9 cellular contexts compared by ENCODE assay signal in genomic region chr5:151825445-151825844, GRCh38. TPM values are rescaled to one million over a fixed set of nuclear protein-coding genes. Genes with fewer than 3 reads are reported as not detected.
DNase-seq lines count a peak whose midpoint lies in the region; ATAC-seq, FAIRE-seq and TF ChIP-seq lines count a peak whose summit lies in the region.
"Had no signal": no experiment of that assay in that cellular context is flagged by ENCODE, and none has a peak within 500 bp of the region (broad histone marks: within the 10 kb centered on the region; RNA-seq: fewer than 3 reads in every experiment).

No MANE protein-coding gene starts in this region.

- peak; percentile 49 for DNase-seq in NCI-H1092 treated with DMSO at 0.1 percent for 48 hours (lab: John Stamatoyannopoulos, UW)
- DNase-seq in NCI-H1092 (lab: John Stamatoyannopoulos, UW), result no peak
- peak; percentile 40 to 59 for DNase-seq in Kasumi-1 (lab: John Stamatoyannopoulos, UW)
- DNase-seq in RCC 7860 (ENCODE audit: low spot score), result peak; percentile 49
- peak; percentile 62 for DNase-seq in cerebellum (ENCODE audit: low spot score)
- no peak for DNase-seq in kidney epithelial cell (ENCODE audit: low read depth)
- peak; percentile 63 for DNase-seq in stomach

- intact Hi-C loops in stomach (cut with DNase I; ENCODE audit: low total_unique reads), result loop anchor here (5.0 to 10.0 kb wide), 3 partner anchors 317 to 677 kb away; no protein-coding TSS in a partner anchor

- FAIRE-seq in RCC 7860 (lab: Jason Lieb, UNC), result no peak

- H3K36me3 ChIP-seq in kidney epithelial cell (ENCODE audit: control insufficient read depth, insufficient read depth, low read length), result no peaks in the 10 kb centered on the region
- H3K36me3 ChIP-seq in stomach, result no peaks in the 10 kb centered on the region

- H3K9me3 ChIP-seq in stomach, result no peaks in the 10 kb centered on the region

- 4 to 33% (median 20%) methylated on average over 1 of the region's 1 CpG for WGBS in stomach, 5 donors

- TF ChIP-seq EP300 in stomach (IDR thresholded peaks at IDR 0.05), result no peak

- no peak overlapping the region for H3K27ac ChIP-seq in stomach
- H3K27ac ChIP-seq: BLaER1 treated with 17β-estradiol and CSF1 and Interleukin-3, amounts not matched to agents 10 nM and 100 nM had no signal

- no peak overlapping the region for H3K4me3 ChIP-seq in kidney epithelial cell (ENCODE audit: low read depth, low read length)
- H3K4me3 ChIP-seq in stomach, result no peak overlapping the region
- H3K4me3 ChIP-seq: BLaER1 treated with 17β-estradiol and CSF1 and Interleukin-3, amounts not matched to agents 10 nM and 100 nM had no signal

- H3K27me3 ChIP-seq in kidney epithelial cell (ENCODE audit: control insufficient read depth, insufficient read depth, low read length), result no peaks in the 10 kb centered on the region
- no peaks in the 10 kb centered on the region for H3K27me3 ChIP-seq in stomach
- H3K27me3 ChIP-seq: BLaER1 treated with 17β-estradiol and CSF1 and Interleukin-3, amounts not matched to agents 10 nM and 100 nM had no signal

- TF ChIP-seq CTCF in kidney epithelial cell (IDR thresholded peaks at IDR 0.05; ENCODE audit: insufficient read depth, low read length, poor library complexity, severe bottlenecking), result peak; percentile 91
- TF ChIP-seq CTCF in stomach (IDR thresholded peaks at IDR 0.05), result peak in 5 of 7 experiments; percentile 65 to 85 (median 81)

- peaks cover 0 to 7% (median under 1%) of the 10 kb centered on the region in 4 donors for H3K4me1 ChIP-seq in stomach

- peak; percentile 45 for ATAC-seq in GM19468 (IDR thresholded peaks at IDR 0.05; ENCODE audit: extremely low read depth, unreplicated experiment)

- no peak for TF ChIP-seq POLR2A in stomach (IDR thresholded peaks at IDR 0.05)

RNA-seq across cellular contexts. Expression of gene G3BP1, which starts 53.7 kb away (rescaled TPM):
- total RNA-seq in cerebellum (84.3 TPM), kidney epithelial cell (134 and 154 TPM in 2 replicates), stomach (100 to 1,000 TPM in 1 of 5 donors, 10 to 100 TPM in 4; 47.3 to 138 (median 68.7) TPM)
- polyA plus RNA-seq in stomach, result 10 to 100 TPM; 15.1 to 20.4 (median 18.6) TPM

Comparison
In these comparisons a context has a peak if more than half of its experiments do, and no peak if none do; other contexts are left out.
1. DNase-seq: peak in NCI-H1092 treated with DMSO at 0.1 percent for 48 hours (single experiment), Kasumi-1 (2 of 2), RCC 7860 (single experiment), cerebellum (single experiment) and stomach (single experiment); none in NCI-H1092 (single experiment) and kidney epithelial cell (single experiment).